ENCODE assay signal across 9 cellular contexts in the genomic region with DNA sequence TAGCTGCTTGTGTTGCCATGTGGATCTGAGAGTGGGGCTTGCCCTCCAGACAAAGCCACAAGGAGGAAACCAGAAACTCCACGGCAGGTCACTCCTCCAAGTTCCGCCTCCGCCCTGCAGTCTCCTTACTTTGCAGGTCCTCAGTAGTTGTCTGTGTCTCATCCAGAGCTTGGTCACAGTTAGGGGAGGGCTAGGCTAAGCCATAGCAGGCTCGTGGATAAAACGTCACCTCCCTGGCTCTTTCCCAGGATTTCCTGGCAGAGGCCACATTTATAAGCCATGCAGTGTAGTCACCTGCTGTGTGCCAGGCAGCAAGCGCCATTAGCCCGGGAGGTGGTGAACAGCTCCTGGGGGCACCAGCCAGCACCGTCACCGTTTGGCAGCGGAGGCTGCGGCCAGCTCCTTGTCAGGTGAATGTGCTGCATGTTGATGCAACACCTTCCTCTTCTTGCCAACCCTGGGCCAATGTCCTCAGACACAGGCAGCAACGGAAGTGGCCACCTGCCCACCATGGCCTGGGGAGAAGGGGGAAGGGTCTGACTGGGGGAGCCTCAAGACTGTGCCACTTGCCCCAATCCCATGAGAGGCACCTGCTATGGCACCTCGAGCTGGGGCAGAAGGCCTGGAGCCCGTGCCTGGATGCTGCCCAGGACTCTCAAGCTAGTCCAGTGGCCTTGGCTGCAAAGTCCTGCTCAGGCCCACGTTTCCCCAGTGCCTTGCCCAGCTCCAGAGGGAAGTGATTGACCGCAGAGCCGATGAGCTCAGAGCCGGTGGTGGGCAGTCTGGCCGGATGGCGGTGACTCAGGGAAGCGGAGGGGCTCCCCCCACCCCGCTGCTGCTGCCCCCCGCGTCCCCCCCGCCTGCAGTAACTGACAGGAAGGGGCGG. TPM values are rescaled to one million over a fixed set of nuclear protein-coding genes. Genes with fewer than 3 reads are reported as not detected.
DNase-seq lines count a peak whose midpoint lies in the region; ATAC-seq, FAIRE-seq and TF ChIP-seq lines count a peak whose summit lies in the region.
"Had no signal": no experiment of that assay in that cellular context is flagged by ENCODE, and none has a peak within 500 bp of the region (broad histone marks: within the 10 kb centered on the region; RNA-seq: fewer than 3 reads in every experiment).

No MANE protein-coding gene starts in this region.

- POLR2A ChIA-PET in Caco-2 (lab: Charles Lee), result interaction anchor here (0.6 kb wide), 1 partner anchor 191 kb away, joined by 4 read pairs; no protein-coding TSS in a partner anchor

- H3K4me1 ChIP-seq in RWPE2 (ENCODE audit: insufficient read depth, poor library complexity, severe bottlenecking) (peaks cover 40% of the 10 kb centered on the region), kidney (ENCODE audit: control insufficient read depth in 1 of 2, insufficient read depth in 1 of 2, low read depth in 1 of 2, low read length in 2 of 2) (peaks cover 7 to 28% of the 10 kb centered on the region in 2 donors), Caco-2 (peaks cover 16% of the 10 kb centered on the region)

- DNase-seq in ACHN (peak; percentile 89), RWPE2 (ENCODE audit: low spot score) (no peak), kidney (peak; percentile 94), Caco-2 (no peak), HuH-7 (ENCODE audit: low spot score) (no peak)
- peak; percentile 40 for DNase-seq in stimulated activated naive B cell treated with anti-CD40 and anti-IgM and Interleukin-4, amounts not matched to agents 10 μg/mL and 1 μg/mL and 100 μg/mL, for 72 hours

- H3K4me3 ChIP-seq in RWPE2 (ENCODE audit: severe bottlenecking), result no peak overlapping the region
- H3K4me3 ChIP-seq in kidney (ENCODE audit: low read length in 2 of 2), result no peak overlapping the region
- no peak overlapping the region for H3K4me3 ChIP-seq in Caco-2 (ENCODE audit: low read depth, low read length)

- BruUV-seq in Caco-2 (replicated peaks; lab: Mats Ljungman, UMichigan), result no TSS peak

- no peak for FAIRE-seq in kidney (lab: Jason Lieb, UNC)
- FAIRE-seq: G401.6 had no signal

- peak; percentile 39 for ATAC-seq in HG03196 (IDR thresholded peaks at IDR 0.05; ENCODE audit: unreplicated experiment)
- peak; percentile 65 for ATAC-seq in RWPE2 (ENCODE audit: low read depth)
- ATAC-seq in stimulated activated naive B cell treated with anti-CD40 and anti-IgM and Interleukin-4, amounts not matched to agents 10 μg/mL and 1 μg/mL and 100 μg/mL, for 72 hours (replicated peaks), result peak; percentile 65 to 69

- H3K27me3 ChIP-seq in RWPE2 (ENCODE audit: insufficient read depth, poor library complexity, severe bottlenecking) (no peaks in the 10 kb centered on the region), Caco-2 (replicated peaks; ENCODE audit: control insufficient read depth, insufficient read depth, low read length) (no peaks in the 10 kb centered on the region)

- peaks cover 3% of the 10 kb centered on the region for H3K27me3 Mint-ChIP-seq in activated naive CD8-positive, alpha-beta T cell
- peaks cover 0 to 13% of the 10 kb centered on the region in 2 donors for H3K27me3 Mint-ChIP-seq in stimulated activated naive B cell treated with anti-CD40 and anti-IgM and Interleukin-4, amounts not matched to agents 10 μg/mL and 1 μg/mL and 100 μg/mL, for 72 hours
- peaks cover 17% of the 10 kb centered on the region for H3K27me3 Mint-ChIP-seq in Caco-2 (ENCODE audit: insufficient read depth, unreplicated experiment)

- CTCF ChIA-PET in Caco-2 (lab: Charles Lee), result interaction anchor here (1.4 to 1.6 kb wide), 2 partner anchors 13 to 21 kb away, joined by 3 to 4 read pairs; no protein-coding TSS in a partner anchor

- peaks cover 22% of the 10 kb centered on the region for H3K4me1 Mint-ChIP-seq in activated naive CD8-positive, alpha-beta T cell (ENCODE audit: low read depth)
- peaks cover 52 to 83% of the 10 kb centered on the region in 2 donors for H3K4me1 Mint-ChIP-seq in stimulated activated naive B cell treated with anti-CD40 and anti-IgM and Interleukin-4, amounts not matched to agents 10 μg/mL and 1 μg/mL and 100 μg/mL, for 72 hours
- H3K4me1 Mint-ChIP-seq in Caco-2 (ENCODE audit: low read depth, unreplicated experiment), result peaks cover 7% of the 10 kb centered on the region

- peak overlapping the region; percentile 55 for H3K27ac ChIP-seq in RWPE2 (ENCODE audit: poor library complexity, severe bottlenecking)
- H3K27ac ChIP-seq in kidney (ENCODE audit: low read depth in 2 of 2, low read length in 2 of 2), result no peak overlapping the region

- peak overlapping the region; percentile 22 for H3K27ac Mint-ChIP-seq in activated naive CD8-positive, alpha-beta T cell
- H3K27ac Mint-ChIP-seq in stimulated activated naive B cell treated with anti-CD40 and anti-IgM and Interleukin-4, amounts not matched to agents 10 μg/mL and 1 μg/mL and 100 μg/mL, for 72 hours, result peak overlapping the region; percentile 84
- no peak overlapping the region for H3K27ac Mint-ChIP-seq in Caco-2 (ENCODE audit: unreplicated experiment)

- no peak overlapping the region for H3K9ac ChIP-seq in kidney (ENCODE audit: low read length in 2 of 2)

- in situ Hi-C loops in ACHN (cut with HindIII; ENCODE audit: low pct_ligation_motif_present, low pct_unique_long_range_greater_than_20kb, low sequenced_read_pairs), result no loop called here

- H3K4me3 Mint-ChIP-seq in activated naive CD8-positive, alpha-beta T cell, result peak overlapping the region; percentile 82
- H3K4me3 Mint-ChIP-seq in stimulated activated naive B cell treated with anti-CD40 and anti-IgM and Interleukin-4, amounts not matched to agents 10 μg/mL and 1 μg/mL and 100 μg/mL, for 72 hours, result peak overlapping the region; percentile 75 to 76
- H3K4me3 Mint-ChIP-seq in Caco-2 (ENCODE audit: unreplicated experiment), result no peak overlapping the region

- TF ChIP-seq CTCF in RWPE2 (IDR thresholded peaks at IDR 0.05; ENCODE audit: poor library complexity, severe bottlenecking) (no peak), kidney (IDR thresholded peaks at IDR 0.05; ENCODE audit: borderline replicate concordance, extremely low read depth, insufficient read depth) (no peak), Caco-2 (IDR thresholded peaks at IDR 0.05; ENCODE audit: insufficient read depth in 1 of 2, low read depth in 1 of 2, low read length in 1 of 2, severe bottlenecking in 1 of 2, unreplicated experiment in 1 of 2) (no peak)

- no peaks in the 10 kb centered on the region for H3K9me3 Mint-ChIP-seq in activated naive CD8-positive, alpha-beta T cell (ENCODE audit: low read depth)
- H3K9me3 Mint-ChIP-seq in stimulated activated naive B cell treated with anti-CD40 and anti-IgM and Interleukin-4, amounts not matched to agents 10 μg/mL and 1 μg/mL and 100 μg/mL, for 72 hours, result no peaks in the 10 kb centered on the region
- H3K9me3 Mint-ChIP-seq in Caco-2 (ENCODE audit: unreplicated experiment), result no peaks in the 10 kb centered on the region

- no peaks in the 10 kb centered on the region for H3K36me3 ChIP-seq in RWPE2 (ENCODE audit: low read depth)
- H3K36me3 ChIP-seq in kidney (ENCODE audit: control insufficient read depth in 1 of 2, insufficient read depth in 2 of 2, low read length in 2 of 2), result no peaks in the 10 kb centered on the region
- H3K36me3 ChIP-seq in Caco-2 (ENCODE audit: control insufficient read depth, insufficient read depth, low read length), result no peaks in the 10 kb centered on the region

- H3K9me3 ChIP-seq in RWPE2 (ENCODE audit: severe bottlenecking) (no peaks in the 10 kb centered on the region), kidney (ENCODE audit: control insufficient read depth in 1 of 2, low read length in 2 of 2) (no peaks in the 10 kb centered on the region), Caco-2 (no peaks in the 10 kb centered on the region)

- no peaks in the 10 kb centered on the region for H3K36me3 Mint-ChIP-seq in activated naive CD8-positive, alpha-beta T cell
- no peaks in the 10 kb centered on the region for H3K36me3 Mint-ChIP-seq in stimulated activated naive B cell treated with anti-CD40 and anti-IgM and Interleukin-4, amounts not matched to agents 10 μg/mL and 1 μg/mL and 100 μg/mL, for 72 hours
- no peaks in the 10 kb centered on the region for H3K36me3 Mint-ChIP-seq in Caco-2 (ENCODE audit: insufficient read depth, unreplicated experiment)

- intact Hi-C loops in kidney (cut with DNase I), result no loop called here
- intact Hi-C loops in Caco-2 (cut with micrococcal nuclease; ENCODE audit: unreplicated experiment), result no loop called here

RNA-seq across cellular contexts. Expression of a gene that starts 39.0 kb away (rescaled TPM):
- total RNA-seq in kidney (80.3 TPM), Caco-2 (2022) (18.7 and 23.6 TPM in 2 replicates)
- 12.4 TPM for polyA plus RNA-seq in kidney (ENCODE audit: insufficient read depth, low read depth, low replicate concordance)

Comparison
In these comparisons a context has a peak if more than half of its experiments do, and no peak if none do; other contexts are left out.
1. DNase-seq: peak in ACHN (single experiment), kidney (single experiment) and stimulated activated naive B cell treated with anti-CD40 and anti-IgM and Interleukin-4, amounts not matched to agents 10 μg/mL and 1 μg/mL and 100 μg/mL, for 72 hours (single experiment); none in RWPE2 (single experiment), Caco-2 (0 of 2) and HuH-7 (single experiment).
2. Peak in every context shown above with its lines, with median percentiles within 50 percentile points of each other: ATAC-seq.